Comparison of ENCODE assay signal across 18 cellular contexts in the genomic region with DNA sequence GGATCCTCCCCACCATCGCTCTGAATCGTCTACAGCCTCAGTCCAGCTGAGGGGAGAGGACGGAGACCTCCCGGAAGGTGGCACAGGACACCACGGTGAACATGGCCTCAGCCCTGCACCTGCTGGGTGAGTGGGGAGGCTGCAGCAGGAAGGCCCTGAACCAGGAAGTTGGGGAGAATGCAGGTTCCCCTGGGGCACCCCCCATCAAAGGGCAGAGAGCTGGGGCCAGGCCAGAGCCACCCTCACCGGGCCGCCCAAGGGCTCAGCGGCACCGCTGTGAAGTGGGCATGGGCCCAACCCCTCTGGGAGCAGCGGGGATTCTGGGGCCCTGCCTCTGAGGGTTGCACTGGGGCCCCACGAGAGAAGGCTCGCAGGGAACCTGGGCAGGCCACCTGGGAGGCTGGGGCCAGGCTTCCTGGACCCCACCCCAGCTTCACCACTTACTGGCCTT.
DNase-seq lines count a peak whose midpoint lies in the region; ATAC-seq and TF ChIP-seq lines count a peak whose summit lies in the region.
"Had no signal": no experiment of that assay in that cellular context is flagged by ENCODE, and none has a peak within 500 bp of the region (broad histone marks: within the 10 kb centered on the region; RNA-seq: fewer than 3 reads in every experiment).

No MANE protein-coding gene starts in this region.

- H3K9me3 ChIP-seq in heart left ventricle (peaks cover 0 to 10% (median 0%) of the 10 kb centered on the region in 12 donors), Panc1 (ENCODE audit: control insufficient read depth, insufficient read depth, low read depth, low read length) (no peaks in the 10 kb centered on the region), lower lobe of right lung (no peaks in the 10 kb centered on the region), upper lobe of right lung (no peaks in the 10 kb centered on the region)
- H3K9me3 ChIP-seq: SJCRH30 had no signal

- H3K4me1 ChIP-seq in heart left ventricle (no peaks in the 10 kb centered on the region), Panc1 (ENCODE audit: control insufficient read depth, insufficient read depth, low read length) (peaks cover 3% of the 10 kb centered on the region; the same call in 1 of the 2 replicates), lower lobe of right lung (no peaks in the 10 kb centered on the region), upper lobe of right lung (no peaks in the 10 kb centered on the region)

- H3K27ac ChIP-seq in heart left ventricle (no peak overlapping the region), Panc1 (ENCODE audit: low read length) (no peak overlapping the region), lower lobe of right lung (no peak overlapping the region), upper lobe of right lung (no peak overlapping the region)
- H3K27ac ChIP-seq: KMS-11, SJCRH30 had no signal

- no peak for TF ChIP-seq POLR2A in heart left ventricle (IDR thresholded peaks at IDR 0.05)

- intact Hi-C loops in heart left ventricle (cut with DNase I), result no loop called here
- intact Hi-C loops in cardiac septum (cut with DNase I), result no loop called here
- intact Hi-C loops in Panc1 (cut with micrococcal nuclease; ENCODE audit: unreplicated experiment), result no loop called here
- intact Hi-C loops in lower lobe of right lung (cut with DNase I), result no loop called here
- intact Hi-C loops in upper lobe of right lung (cut with DNase I), result no loop called here

- H3K27me3 ChIP-seq in heart left ventricle (peaks cover 0 to 26% (median 8%) of the 10 kb centered on the region in 9 donors), Panc1 (ENCODE audit: control insufficient read depth, insufficient read depth, low read length) (no peaks in the 10 kb centered on the region), lower lobe of right lung (ENCODE audit: low read depth) (peaks cover 16% of the 10 kb centered on the region), upper lobe of right lung (peaks cover 8% of the 10 kb centered on the region)
- H3K27me3 ChIP-seq: SJCRH30 had no signal

- DNase-seq in heart left ventricle, result peak in 3 of 5 donors; percentile 11 to 43 (median 17)
- DNase-seq in cardiac septum (ENCODE audit: low spot score), result no peak
- no peak for DNase-seq in Panc1 (ENCODE audit: low read depth, low spot score)
- peak; percentile 24 for DNase-seq in lower lobe of right lung
- peak; percentile 53 for DNase-seq in upper lobe of right lung
- DNase-seq: C1 segment of cervical spinal cord; DND-41; NCI-H1417; NCI-H187; NCI-H2107; NCI-H510A; NCI-H748 treated with DMSO at 0.1 percent for 48 hours; NK-92 treated with Interleukin-12 subunit alpha and Interleukin-12 subunit beta, amount 100 ng/mL, for 24 hours; OCI-M1; SJCRH30 had no signal

- CTCF ChIA-PET in Panc1 (lab: Charles Lee), result no interaction called here

- ATAC-seq in heart left ventricle (no peak), Panc1 (peak; percentile 7; the same call in 1 of the 2 replicates), lower lobe of right lung (no peak), upper lobe of right lung (no peak), GM18868 (IDR thresholded peaks at IDR 0.05; ENCODE audit: unreplicated experiment) (no peak), HG03460 (IDR thresholded peaks at IDR 0.05; ENCODE audit: unreplicated experiment) (no peak)

- H3K36me3 ChIP-seq in heart left ventricle, result no peaks in the 10 kb centered on the region
- no peaks in the 10 kb centered on the region for H3K36me3 ChIP-seq in Panc1 (ENCODE audit: control insufficient read depth, insufficient read depth, low read length)
- H3K36me3 ChIP-seq in lower lobe of right lung, result no peaks in the 10 kb centered on the region
- no peaks in the 10 kb centered on the region for H3K36me3 ChIP-seq in upper lobe of right lung
- H3K36me3 ChIP-seq: SJCRH30 had no signal

- 85 to 91% (median 88%) methylated on average over 8 to 12 of the region's 12 CpGs for WGBS in heart left ventricle, 4 donors

- POLR2A ChIA-PET in Panc1 (lab: Charles Lee), result no interaction called here

- BruUV-seq in Panc1 (replicated peaks; lab: Mats Ljungman, UMichigan), result no TSS peak

- in situ Hi-C loops in Panc1 (cut with HindIII; ENCODE audit: low pct_unique_long_range_greater_than_20kb, low sequenced_read_pairs), result no loop called here

- TF ChIP-seq CTCF in heart left ventricle (IDR thresholded peaks at IDR 0.05), result no peak
- no peak for TF ChIP-seq CTCF in Panc1 (IDR thresholded peaks at IDR 0.05)
- no peak for TF ChIP-seq CTCF in lower lobe of right lung (IDR thresholded peaks at IDR 0.05)
- no peak for TF ChIP-seq CTCF in upper lobe of right lung (IDR thresholded peaks at IDR 0.05)

- no peak overlapping the region for H3K4me3 ChIP-seq in heart left ventricle
- H3K4me3 ChIP-seq in Panc1 (ENCODE audit: low read depth in 2 of 2, low read length in 2 of 2), result no peak overlapping the region
- no peak overlapping the region for H3K4me3 ChIP-seq in lower lobe of right lung
- H3K4me3 ChIP-seq in upper lobe of right lung, result no peak overlapping the region
- H3K4me3 ChIP-seq: SJCRH30 had no signal

Comparison
In these comparisons a context has a peak if more than half of its experiments do, and no peak if none do; other contexts are left out.
1. DNase-seq: peak in heart left ventricle (3 of 5), lower lobe of right lung (single experiment) and upper lobe of right lung (single experiment); none in cardiac septum (single experiment) and Panc1 (single experiment).